26 cellular contexts compared by ENCODE assay signal in genomic region chr1:113396102-113396501, GRCh38.
"Had no signal": no experiment of that assay in that cellular context is flagged by ENCODE, and none has a peak within 500 bp of the region (broad histone marks: within the 10 kb centered on the region; RNA-seq: fewer than 3 reads in every experiment).

No MANE protein-coding gene starts in this region.

- H3K36me3 ChIP-seq: esophagus muscularis mucosa, pancreas, prostate gland, stomach, thyroid gland, upper lobe of left lung, vagina had no signal

- H3K27me3 ChIP-seq: esophagus muscularis mucosa, pancreas, thyroid gland, upper lobe of left lung, vagina had no signal

- FAIRE-seq: bronchial epithelial cell, small intestine had no signal

- H3K9me3 ChIP-seq: esophagus muscularis mucosa, pancreas, prostate gland, stomach, thyroid gland, upper lobe of left lung, vagina had no signal

- H3K4me3 ChIP-seq: esophagus muscularis mucosa, pancreas, prostate gland, stomach, thyroid gland, upper lobe of left lung, vagina had no signal

- H3K4me1 ChIP-seq: prostate gland had no signal

- H3K27ac ChIP-seq: esophagus muscularis mucosa, pancreas, prostate gland, stomach, thyroid gland, vagina had no signal

- ATAC-seq: activated naive CD8-positive, alpha-beta T cell treated with anti-CD3 and anti-CD28 coated beads, Interleukin-2, amount 50 U/mL, for 24 hours; left ventricle myocardium superior; naive thymus-derived CD4-positive, alpha-beta T cell; sciatic nerve; stimulated activated naive B cell treated with anti-CD40 and anti-IgM and Interleukin-4, amounts not matched to agents 10 μg/mL and 1 μg/mL and 100 μg/mL, for 72 hours; T-helper 17 cell had no signal

- DNase-seq: activated CD4-positive, alpha-beta memory T cell treated with anti-CD3 and anti-CD28 coated beads, Interleukin-2, amount 10 ng/mL, durations not matched to agents 7 days and 5 days; activated CD4-positive, alpha-beta T cell treated with anti-CD3 and anti-CD28 coated beads, Interleukin-2, amount 10 ng/mL, durations not matched to agents 24 days and 14 days; activated CD4-positive, CD25-positive, alpha-beta regulatory T cell treated with anti-CD3 and anti-CD28 coated beads, Interleukin-2, amount 50 U/mL, for 72 hours; activated naive CD8-positive, alpha-beta T cell treated with anti-CD3 and anti-CD28 coated beads, Interleukin-2, amount 50 U/mL, for 24 hours; activated T-cell treated with anti-CD3 and anti-CD28 coated beads, Interleukin-2, amount 50 U/mL, for 4 hours; amygdala; effector CD4-positive, alpha-beta T cell; foreskin melanocyte; left cardiac atrium; left ventricle myocardium superior; naive thymus-derived CD4-positive, alpha-beta T cell; retina; stimulated activated CD4-positive, alpha-beta T cell treated with anti-CD3 and anti-CD28 coated beads, Interleukin-2, amount 100 ng/mL, for 24 hours; stimulated activated naive B cell treated with anti-CD40 and anti-IgM and Interleukin-4, amounts not matched to agents 10 μg/mL and 1 μg/mL and 100 μg/mL, for 72 hours; stomach; T-helper 17 cell; T1000; upper lobe of left lung had no signal
